17 cellular contexts compared by ENCODE assay signal in genomic region chr6:102154176-102154575, GRCh38.
DNase-seq lines count a peak whose midpoint lies in the region; ATAC-seq and TF ChIP-seq lines count a peak whose summit lies in the region.
"Had no signal": no experiment of that assay in that cellular context is flagged by ENCODE, and none has a peak within 500 bp of the region (broad histone marks: within the 10 kb centered on the region; RNA-seq: fewer than 3 reads in every experiment).

No MANE protein-coding gene starts in this region.

- no peak overlapping the region for H3K23ac ChIP-seq in mesenchymal stem cell (ENCODE audit: low read length in 2 of 2)

- no peak overlapping the region for H3K4me2 ChIP-seq in mesenchymal stem cell (ENCODE audit: low read length, poor library complexity, severe bottlenecking)
- H3K4me2 ChIP-seq: A549 had no signal

- no peak overlapping the region for H4K91ac ChIP-seq in mesenchymal stem cell (ENCODE audit: low read length)

- H2AFZ ChIP-seq in mesenchymal stem cell (ENCODE audit: low read depth, low read length), result no peak overlapping the region

- H2BK5ac ChIP-seq in mesenchymal stem cell (ENCODE audit: low read depth, low read length, poor library complexity, severe bottlenecking), result no peak overlapping the region

- no peaks in the 10 kb centered on the region for H3K36me3 ChIP-seq in skeletal muscle tissue (ENCODE audit: control insufficient read depth in 3 of 3, insufficient read depth in 3 of 3, low read length in 3 of 3)
- H3K36me3 ChIP-seq in mesenchymal stem cell (ENCODE audit: control insufficient read depth in 1 of 2, insufficient read depth in 2 of 2, low read depth in 1 of 2, low read length in 2 of 2), result no peaks in the 10 kb centered on the region
- H3K36me3 ChIP-seq in left lung, result no peaks in the 10 kb centered on the region
- H3K36me3 ChIP-seq: BE2C had no signal

- no peaks in the 10 kb centered on the region for H3K27me3 ChIP-seq in skeletal muscle tissue (ENCODE audit: control insufficient read depth in 3 of 3, insufficient read depth in 3 of 3, low read length in 3 of 3)
- no peaks in the 10 kb centered on the region for H3K27me3 ChIP-seq in mesenchymal stem cell (ENCODE audit: control insufficient read depth in 1 of 2, insufficient read depth in 1 of 2, low read length in 2 of 2)
- H3K27me3 ChIP-seq in left lung, result no peaks in the 10 kb centered on the region
- H3K27me3 ChIP-seq: BE2C had no signal

- H2BK120ac ChIP-seq in mesenchymal stem cell (ENCODE audit: low read depth, low read length), result no peak overlapping the region

- no peak overlapping the region for H3K14ac ChIP-seq in mesenchymal stem cell (ENCODE audit: low read length in 2 of 2)

- intact Hi-C loops in left lung (cut with DNase I), result no loop called here

- H3K4me3 ChIP-seq in skeletal muscle tissue (ENCODE audit: low read length in 3 of 3) (peak overlapping the region in 1 of 3 donors; percentile 35), mesenchymal stem cell (ENCODE audit: insufficient read depth in 1 of 2, low read depth in 1 of 2, low read length in 2 of 2) (no peak overlapping the region), left lung (no peak overlapping the region)
- H3K4me3 ChIP-seq: A549, GM12878 had no signal

- H3K9ac ChIP-seq in skeletal muscle tissue (ENCODE audit: low read depth in 1 of 3, low read length in 3 of 3) (no peak overlapping the region), mesenchymal stem cell (ENCODE audit: low read length) (no peak overlapping the region)

- H3K27ac ChIP-seq in skeletal muscle tissue (ENCODE audit: low read depth, low read length) (peak overlapping the region; percentile 63), mesenchymal stem cell (ENCODE audit: low read length, poor library complexity, severe bottlenecking) (no peak overlapping the region), left lung (no peak overlapping the region)
- H3K27ac ChIP-seq: A549, C4-2B had no signal

- H3K79me1 ChIP-seq in mesenchymal stem cell (replicated peaks; ENCODE audit: low read length, poor library complexity, severe bottlenecking), result no peaks in the 10 kb centered on the region

- WGBS in mesenchymal stem cell, result 79% methylated on average over 2 of the region's 2 CpGs

- H3K9me3 ChIP-seq in skeletal muscle tissue (ENCODE audit: control insufficient read depth in 3 of 3, low read length in 3 of 3), result peaks cover 0 to 2% (median 0%) of the 10 kb centered on the region in 3 donors
- peaks cover 21% of the 10 kb centered on the region for H3K9me3 ChIP-seq in mesenchymal stem cell (ENCODE audit: control insufficient read depth, low read length)
- H3K9me3 ChIP-seq in left lung, result peaks cover 0 to 15% of the 10 kb centered on the region in 2 donors
- H3K9me3 ChIP-seq: A549, BE2C had no signal

- no peak overlapping the region for H2BK15ac ChIP-seq in mesenchymal stem cell (ENCODE audit: low read depth, poor library complexity, severe bottlenecking)

- no peak for ATAC-seq in left lung
- ATAC-seq: A549; CD8-positive, alpha-beta T cell; GM12878; HepG2 had no signal

- H3K4ac ChIP-seq in mesenchymal stem cell (ENCODE audit: low read depth in 1 of 2, low read length in 2 of 2), result no peak overlapping the region

- no peak overlapping the region for H2BK12ac ChIP-seq in mesenchymal stem cell (ENCODE audit: low read length in 2 of 2)

- H3K18ac ChIP-seq in mesenchymal stem cell (ENCODE audit: low read depth in 1 of 2, low read length in 2 of 2), result no peak overlapping the region

- H4K8ac ChIP-seq in mesenchymal stem cell (ENCODE audit: low read length), result no peak overlapping the region

- H2AK5ac ChIP-seq in mesenchymal stem cell (ENCODE audit: low read length, severe bottlenecking), result no peak overlapping the region

- H3K4me1 ChIP-seq in skeletal muscle tissue (ENCODE audit: control insufficient read depth in 3 of 3, insufficient read depth in 3 of 3, low read length in 3 of 3) (peaks cover 0 to 12% (median 2%) of the 10 kb centered on the region in 3 donors), mesenchymal stem cell (ENCODE audit: control insufficient read depth, insufficient read depth, low read depth, low read length) (no peaks in the 10 kb centered on the region), left lung (no peaks in the 10 kb centered on the region)
- H3K4me1 ChIP-seq: A549, BE2C had no signal

- no peak for TF ChIP-seq CTCF in left lung (IDR thresholded peaks at IDR 0.05)

- DNase-seq in ELF-1 (ENCODE audit: low read depth, low spot score) (peak; percentile 8), M059J (ENCODE audit: low read depth) (peak; percentile 7), amniotic epithelial cell (ENCODE audit: low read depth) (peak; percentile 4), iPS-NIHi7 (ENCODE audit: extremely low spot score) (no peak), mesenchymal stem cell (no peak), left lung (no peak)
- DNase-seq: BE2C; CD8-positive, alpha-beta T cell; COR-L47; DMS153; HCEC 1CT; HFFc6 had no signal

Comparison
In these comparisons a context has a peak if more than half of its experiments do, and no peak if none do; other contexts are left out.
1. DNase-seq: peak in ELF-1 (single experiment), M059J (single experiment) and amniotic epithelial cell (single experiment); none in iPS-NIHi7 (single experiment), mesenchymal stem cell (single experiment) and left lung (0 of 2).